14 cellular contexts compared by ENCODE assay signal in genomic region chr14:61642246-61642982, GRCh38. TPM values are rescaled to one million over a fixed set of nuclear protein-coding genes. Genes with fewer than 3 reads are reported as not detected.
DNase-seq lines count a peak whose midpoint lies in the region; ATAC-seq, FAIRE-seq and TF ChIP-seq lines count a peak whose summit lies in the region.
"Had no signal": no experiment of that assay in that cellular context is flagged by ENCODE, and none has a peak within 500 bp of the region (broad histone marks: within the 10 kb centered on the region; RNA-seq: fewer than 3 reads in every experiment).

No MANE protein-coding gene starts in this region.

- RAD21 ChIA-PET in GM12878 (lab: Charles Lee; ENCODE audit: unreplicated experiment) = no interaction called here

- H2AFZ ChIP-seq in GM12878 (ENCODE audit: control insufficient read depth, low read depth, low read length) = no peak overlapping the region

- no peak for TF ChIP-seq EP300 in GM12878 (IDR thresholded peaks at IDR 0.05; ENCODE audit: borderline replicate concordance in 1 of 2, control insufficient read depth in 1 of 2, low read depth in 2 of 2, low read length in 2 of 2)

- no TSS peak for BruUV-seq in GM12878 (replicated peaks; lab: Mats Ljungman, UMichigan)

- H3K36me3 Mint-ChIP-seq in HFFc6 (ENCODE audit: low read depth) (no peaks in the 10 kb centered on the region), progenitor cell of endocrine pancreas (ENCODE audit: insufficient read depth) (no peaks in the 10 kb centered on the region)
- H3K36me3 Mint-ChIP-seq in activated CD4-positive, alpha-beta memory T cell treated with anti-CD3 and anti-CD28 coated beads for 36 hours = no peaks in the 10 kb centered on the region

- H3K4me3 ChIP-seq in GM12878 = no peak overlapping the region
- H3K4me3 ChIP-seq: BLaER1 had no signal

- TF ChIP-seq CTCF in HFFc6 (IDR thresholded peaks at IDR 0.05) (no peak), GM12878 (IDR thresholded peaks at IDR 0.05 in 2 of 3, conservative IDR thresholded peaks at IDR 0.05 in 1 of 3; ENCODE audit: control insufficient read depth in 2 of 3, extremely low read depth in 1 of 3, insufficient read depth in 1 of 3, low read depth in 3 of 3, low read length in 3 of 3) (no peak), progenitor cell of endocrine pancreas (IDR thresholded peaks at IDR 0.05; ENCODE audit: unreplicated experiment) (no peak)

- no peak for TF ChIP-seq RAD21 in GM12878 (IDR thresholded peaks at IDR 0.05; ENCODE audit: insufficient read depth, low read depth, low read length)

- DNase-seq in AG20443 (ENCODE audit: low spot score) (peak; percentile 61), HFFc6 (peak; percentile 62), GM12878 (ENCODE audit: low read depth, low spot score) (no peak), iris pigment epithelial cell (ENCODE audit: low read depth) (peak; percentile 80), NCI-H2081 (lab: John Stamatoyannopoulos, UW) (no peak), progenitor cell of endocrine pancreas (ENCODE audit: low spot score, unreplicated experiment) (no peak)
- no peak for DNase-seq in activated CD4-positive, alpha-beta memory T cell treated with anti-CD3 and anti-CD28 coated beads for 36 hours
- no peak for DNase-seq in stimulated activated CD4-positive, alpha-beta T cell treated with anti-CD3 and anti-CD28 coated beads, Interleukin-4, amount 100 ng/mL, for 4 hours
- DNase-seq: activated CD4-positive, alpha-beta T cell treated with anti-CD3 and anti-CD28 coated beads for 1 hour; activated gamma-delta T cell treated with Interleukin-2 at 50 U/mL for 16 hours; head of caudate nucleus; NCI-H774; occipital lobe had no signal

- H3K9me3 Mint-ChIP-seq in HFFc6 (no peaks in the 10 kb centered on the region), progenitor cell of endocrine pancreas (ENCODE audit: low read depth) (no peaks in the 10 kb centered on the region)
- no peaks in the 10 kb centered on the region for H3K9me3 Mint-ChIP-seq in activated CD4-positive, alpha-beta memory T cell treated with anti-CD3 and anti-CD28 coated beads for 36 hours

- SMC1A ChIA-PET in GM12878 (lab: Charles Lee; ENCODE audit: uncharacterized antibody, unreplicated experiment) = no interaction called here

- intact Hi-C loops in GM12878 (cut with micrococcal nuclease; ENCODE audit: unreplicated experiment) = no loop called here
- intact Hi-C loops in activated CD4-positive, alpha-beta memory T cell treated with anti-CD3 and anti-CD28 coated beads for 36 hours (cut with micrococcal nuclease) = no loop called here

- no peak for ATAC-seq in GM12878

- no peaks in the 10 kb centered on the region for H3K79me2 ChIP-seq in GM12878 (ENCODE audit: control insufficient read depth, insufficient read depth, low read length)

- no peaks in the 10 kb centered on the region for H3K36me3 ChIP-seq in GM12878 (ENCODE audit: control insufficient read depth in 2 of 2, insufficient read depth in 2 of 2, low read length in 1 of 2)
- H3K36me3 ChIP-seq: BLaER1 had no signal

- H3K4me1 Mint-ChIP-seq in HFFc6 (ENCODE audit: low read depth) (peaks cover 33% of the 10 kb centered on the region), progenitor cell of endocrine pancreas (ENCODE audit: low read depth) (no peaks in the 10 kb centered on the region)
- peaks cover 8% of the 10 kb centered on the region for H3K4me1 Mint-ChIP-seq in activated CD4-positive, alpha-beta memory T cell treated with anti-CD3 and anti-CD28 coated beads for 36 hours (ENCODE audit: low read depth)

- no peaks in the 10 kb centered on the region for H3K27me3 ChIP-seq in GM12878 (replicated peaks in 1 of 2; ENCODE audit: control insufficient read depth in 2 of 2, insufficient read depth in 2 of 2, low read length in 1 of 2)
- H3K27me3 ChIP-seq: BLaER1 had no signal

- H3K27ac Mint-ChIP-seq in HFFc6 = peak overlapping the region; percentile 64
- no peak overlapping the region for H3K27ac Mint-ChIP-seq in activated CD4-positive, alpha-beta memory T cell treated with anti-CD3 and anti-CD28 coated beads for 36 hours
- no peak overlapping the region for H3K27ac Mint-ChIP-seq in progenitor cell of endocrine pancreas

- H3K9me3 ChIP-seq in GM12878 (replicated peaks; ENCODE audit: control insufficient read depth, insufficient read depth, low read length) = no peaks in the 10 kb centered on the region
- H3K9me3 ChIP-seq: BLaER1 had no signal

- H3K4me2 ChIP-seq in GM12878 (ENCODE audit: control insufficient read depth, insufficient read depth) = no peak overlapping the region
- H3K4me2 ChIP-seq: BLaER1 had no signal

- FAIRE-seq in GM12878 (lab: Jason Lieb, UNC) = peak; percentile 35

- WGBS in GM12878 (ENCODE audit: insufficient coverage, insufficient replicate concordance, low lambda C conversion rate, missing lambda C conversion rate) = 62% methylated on average over 9 of the region's 9 CpGs

- no peak overlapping the region for H3K27ac ChIP-seq in GM12878 (ENCODE audit: control insufficient read depth, insufficient read depth)
- H3K27ac ChIP-seq: BLaER1 had no signal

- peaks cover 8% of the 10 kb centered on the region for H3K4me1 ChIP-seq in GM12878 (ENCODE audit: control insufficient read depth, insufficient read depth, low read length)

- CTCF ChIA-PET in GM12878 (lab: Yijun Ruan, JAX) = no interaction called here
- CTCF ChIA-PET in activated CD4-positive, alpha-beta memory T cell treated with anti-CD3 and anti-CD28 coated beads for 36 hours (lab: Charles Lee) = no interaction called here

- no peak overlapping the region for H3K9ac ChIP-seq in GM12878 (ENCODE audit: control insufficient read depth, insufficient read depth, low read length)
- H3K9ac ChIP-seq: BLaER1 had no signal

- H3K4me3 Mint-ChIP-seq in HFFc6 (peak overlapping the region; percentile 22; the same call in 1 of the 2 replicates), progenitor cell of endocrine pancreas (ENCODE audit: low read depth) (no peak overlapping the region)
- H3K4me3 Mint-ChIP-seq in activated CD4-positive, alpha-beta memory T cell treated with anti-CD3 and anti-CD28 coated beads for 36 hours = no peak overlapping the region

- H4K20me1 ChIP-seq in GM12878 (ENCODE audit: control insufficient read depth, insufficient read depth) = no peaks in the 10 kb centered on the region
- H4K20me1 ChIP-seq: BLaER1 had no signal

- in situ Hi-C loops in GM12878 (cut with MboI) = no loop called here

- H3K27me3 Mint-ChIP-seq in HFFc6 (ENCODE audit: insufficient read depth) (no peaks in the 10 kb centered on the region), progenitor cell of endocrine pancreas (peaks cover 3% of the 10 kb centered on the region)
- H3K27me3 Mint-ChIP-seq in activated CD4-positive, alpha-beta memory T cell treated with anti-CD3 and anti-CD28 coated beads for 36 hours = no peaks in the 10 kb centered on the region

- no peak for TF ChIP-seq POLR2A in GM12878 (IDR thresholded peaks at IDR 0.05; ENCODE audit: low read depth, low read length)

- POLR2A ChIA-PET in GM12878 (lab: Charles Lee) = no interaction called here
- POLR2A ChIA-PET in activated CD4-positive, alpha-beta memory T cell treated with anti-CD3 and anti-CD28 coated beads for 36 hours (lab: Charles Lee) = no interaction called here

TF ChIP-seq in GM12878, 131 proteins besides CTCF, POLR2A, EP300 and RAD21 (continues in another document):
- TF ChIP-seq ZNF687 (IDR thresholded peaks at IDR 0.05) = no peak

RNA-seq across cellular contexts. Expression of gene HIF1A, which starts 52.9 kb away (rescaled TPM):
- total RNA-seq in HFFc6 (2021; fragmentation: NEBNext Ultra II Directional; extraction: Animal tissue kit (Norgen Biotek cat#: 25700)) = 100 to 1,000 TPM; 217 to 265 (median 233) TPM
- total RNA-seq in GM12878 (2013; cell fraction: nucleolus; rRNA removed) = 247 and 270 TPM in 2 replicates
- total RNA-seq in GM12878 (2014; rRNA removed) (89.4 and 91.4 TPM in 2 replicates), GM12878 (2014; rRNA removed; fragmentation: Illumina TruSeq; extraction: Trizol) (90.7 and 91.9 TPM in 2 replicates), GM12878 (2021) (80.7 and 84.4 TPM in 2 replicates), progenitor cell of endocrine pancreas (137 and 141 TPM in 2 replicates)
- 22.3 TPM for polyA plus RNA-seq in GM12878 (2011; ENCODE audit: low read depth)
- polyA plus RNA-seq in GM12878 (2011; rRNA removed) (97.0 and 107 TPM in 2 replicates), GM12878 (2014; fragmentation: Illumina TruSeq; extraction: Trizol) (83.3 and 103 TPM in 2 replicates), GM12878 (2014; fragmentation: Nextera tagmentation; extraction: Ambion mirVana) (10 to 100 TPM; 18.3 to 22.3 TPM), GM12878 (2014; rRNA removed) (51.9 and 65.7 TPM in 2 replicates), GM12878 (2016; fragmentation: Nextera tagmentation; extraction: Ambion mirVana) (10 to 100 TPM; 66.7 to 69.9 TPM)
- 37.8 and 42.2 TPM in 2 replicates for polyA plus RNA-seq in GM12878 (2011; cell fraction: cytosol; rRNA removed)
- polyA plus RNA-seq in GM12878 (2011; cell fraction: nucleus; rRNA removed) = 38.9 and 57.4 TPM in 2 replicates
- 32.0 and 35.6 TPM in 2 replicates for polyA plus RNA-seq in GM12878 (2012)
- 55.7 and 109 TPM in 2 replicates for polyA minus RNA-seq in GM12878 (2011; rRNA and poly(A)+ RNA removed)
- polyA minus RNA-seq in GM12878 (2011; cell fraction: cytosol; rRNA and poly(A)+ RNA removed) = 47.4 and 47.5 TPM in 2 replicates
- polyA minus RNA-seq in GM12878 (2011; cell fraction: nucleus; rRNA and poly(A)+ RNA removed) = 58.2 and 99.9 TPM in 2 replicates
- 100 to 1,000 TPM; 283 to 287 TPM for total RNA-seq in activated CD4-positive, alpha-beta memory T cell treated with anti-CD3 and anti-CD28 coated beads for 36 hours

Comparison
In these comparisons a context has a peak if more than half of its experiments do, and no peak if none do; other contexts are left out.
1. DNase-seq: peak in AG20443 (single experiment), HFFc6 (single experiment) and iris pigment epithelial cell (single experiment); none in GM12878 (single experiment), activated CD4-positive, alpha-beta memory T cell treated with anti-CD3 and anti-CD28 coated beads for 36 hours (single experiment), NCI-H2081 (0 of 2), stimulated activated CD4-positive, alpha-beta T cell treated with anti-CD3 and anti-CD28 coated beads, Interleukin-4, amount 100 ng/mL, for 4 hours (0 of 2) and progenitor cell of endocrine pancreas (single experiment).